Comparison of ENCODE assay signal across 13 cellular contexts in genomic region chr16:66304151-66304550, GRCh38.
"Had no signal": no experiment of that assay in that cellular context is flagged by ENCODE, and none has a peak within 500 bp of the region (broad histone marks: within the 10 kb centered on the region; RNA-seq: fewer than 3 reads in every experiment).

No MANE protein-coding gene starts in this region.

- H3K4me3 ChIP-seq: cardiac muscle cell, gastroesophageal sphincter, SK-N-MC, smooth muscle cell, thyroid gland had no signal

- H3K36me3 ChIP-seq: cardiac muscle cell, gastroesophageal sphincter, thyroid gland had no signal

- H3K4me1 Mint-ChIP-seq: mesothelial cell of epicardium had no signal

- H3K27me3 ChIP-seq: cardiac muscle cell, thyroid gland had no signal

- H3K36me3 Mint-ChIP-seq: activated naive CD4-positive, alpha-beta T cell treated with anti-CD3 and anti-CD28 coated beads, Interleukin-2, amount 10 ng/mL, durations not matched to agents 7 days and 5 days; mesothelial cell of epicardium had no signal

- DNase-seq: activated CD4-positive, alpha-beta T cell treated with anti-CD3 and anti-CD28 coated beads, Interleukin-2, amount 50 U/mL, for 4 hours; activated naive CD4-positive, alpha-beta T cell treated with anti-CD3 and anti-CD28 coated beads, Interleukin-2, amount 10 ng/mL, durations not matched to agents 7 days and 5 days; left ventricle myocardium superior; right cardiac atrium; T-helper 2 cell; thyroid gland had no signal

- ATAC-seq: gastroesophageal sphincter, left ventricle myocardium superior, right cardiac atrium had no signal

- H3K4me2 ChIP-seq: smooth muscle cell had no signal

- H3K4me3 Mint-ChIP-seq: activated naive CD4-positive, alpha-beta T cell treated with anti-CD3 and anti-CD28 coated beads, Interleukin-2, amount 10 ng/mL, durations not matched to agents 7 days and 5 days; activated T-helper 1 cell treated with anti-CD3 and anti-CD28 coated beads, Interleukin-12 subunit alpha, Interleukin-12 subunit beta, Interleukin-2, Interleukin-4 antibody, amounts not matched to agents 30 ng/mL and 10 ng/mL and 1 ng/mL, durations not matched to agents 14 hours and 24 hours and 36 hours; mesothelial cell of epicardium had no signal

- H3K27ac Mint-ChIP-seq: activated naive CD4-positive, alpha-beta T cell treated with anti-CD3 and anti-CD28 coated beads, Interleukin-2, amount 10 ng/mL, durations not matched to agents 7 days and 5 days; activated T-helper 1 cell treated with anti-CD3 and anti-CD28 coated beads, Interleukin-12 subunit alpha, Interleukin-12 subunit beta, Interleukin-2, Interleukin-4 antibody, amounts not matched to agents 30 ng/mL and 10 ng/mL and 1 ng/mL, durations not matched to agents 14 hours and 24 hours and 36 hours; mesothelial cell of epicardium; progenitor cell of endocrine pancreas had no signal

- H3K27ac ChIP-seq: cardiac muscle cell, gastroesophageal sphincter, SK-N-MC, thyroid gland had no signal

- H3K9me3 ChIP-seq: gastroesophageal sphincter, thyroid gland had no signal

- H3K4me1 ChIP-seq: gastroesophageal sphincter, thyroid gland had no signal
